In genomic region chr10:35335718-35336083, GRCh38 we compare ENCODE assay signal across 8 cellular contexts. TPM values are rescaled to one million over a fixed set of nuclear protein-coding genes. Genes with fewer than 3 reads are reported as not detected.
DNase-seq lines count a peak whose midpoint lies in the region; ATAC-seq and TF ChIP-seq lines count a peak whose summit lies in the region.

No MANE protein-coding gene starts in this region.

- H3K36me3 ChIP-seq in esophagus squamous epithelium, result no peaks in the 10 kb centered on the region

- intact Hi-C loops in esophagus squamous epithelium (cut with DNase I), result no loop called here

- no peak for TF ChIP-seq CTCF in esophagus squamous epithelium (IDR thresholded peaks at IDR 0.05)
- no peak for TF ChIP-seq CTCF in osteocyte (IDR thresholded peaks at IDR 0.05)

- peak overlapping the region; percentile 59 to 94 (median 80) for H3K4me3 ChIP-seq in esophagus squamous epithelium

- H3K4me1 ChIP-seq in esophagus squamous epithelium, result peaks cover 13 to 82% (median 38%) of the 10 kb centered on the region in 3 donors

- TF ChIP-seq POLR2A in esophagus squamous epithelium (IDR thresholded peaks at IDR 0.05), result no peak

- H3K9me3 ChIP-seq in esophagus squamous epithelium, result no peaks in the 10 kb centered on the region

- WGBS in esophagus squamous epithelium, 2 donors, result 7 to 10% methylated on average over 16 to 19 of the region's 20 CpGs

- peak; percentile 11 for ATAC-seq in HG03280 (IDR thresholded peaks at IDR 0.05; ENCODE audit: unreplicated experiment)
- no peak for ATAC-seq in GM19467 (IDR thresholded peaks at IDR 0.05; ENCODE audit: unreplicated experiment)

- DNase-seq in DMS53 (lab: John Stamatoyannopoulos, UW), result peak; percentile 64
- DNase-seq in DMS53 treated with DMSO at 0.1 percent for 48 hours (lab: John Stamatoyannopoulos, UW; ENCODE audit: unreplicated experiment), result no peak
- DNase-seq in activated CD4-positive, alpha-beta T cell treated with anti-CD3 and anti-CD28 coated beads, Interleukin-2, amount 50 U/mL, for 1 hour, result peak; percentile 21
- DNase-seq in esophagus squamous epithelium (lab: John Stamatoyannopoulos, UW), result no peak
- DNase-seq in osteocyte (ENCODE audit: extremely low spot score, unreplicated experiment), result no peak
- DNase-seq in NCI-H2171 treated with DMSO at 0.1 percent for 48 hours (lab: John Stamatoyannopoulos, UW), result no peak

- H3K4me3 Mint-ChIP-seq in osteocyte (ENCODE audit: unreplicated experiment), result peak overlapping the region; percentile 89

- H3K27ac ChIP-seq in esophagus squamous epithelium, result peak overlapping the region; percentile 77 to 94 (median 89)

- peaks cover 53% of the 10 kb centered on the region for H3K4me1 Mint-ChIP-seq in osteocyte (ENCODE audit: unreplicated experiment)

- peak overlapping the region; percentile 83 for H3K27ac Mint-ChIP-seq in osteocyte (ENCODE audit: unreplicated experiment)

- no peaks in the 10 kb centered on the region for H3K9me3 Mint-ChIP-seq in osteocyte (ENCODE audit: unreplicated experiment)

- H3K27me3 ChIP-seq in esophagus squamous epithelium, result no peaks in the 10 kb centered on the region

- H3K36me3 Mint-ChIP-seq in osteocyte (ENCODE audit: unreplicated experiment), result peaks cover 8% of the 10 kb centered on the region

- no peaks in the 10 kb centered on the region for H3K27me3 Mint-ChIP-seq in osteocyte (ENCODE audit: unreplicated experiment)

RNA-seq across cellular contexts. Expression of gene CCNY, which starts 0.6 kb away (rescaled TPM):
- total RNA-seq in esophagus squamous epithelium (10 to 100 TPM; 24.1 to 41.5 (median 30.4) TPM), osteocyte (72.0 and 76.4 TPM in 2 replicates)

Comparison
In these comparisons a context has a peak if more than half of its experiments do, and no peak if none do; other contexts are left out.
1. DNase-seq: peak in DMS53 (single experiment) and activated CD4-positive, alpha-beta T cell treated with anti-CD3 and anti-CD28 coated beads, Interleukin-2, amount 50 U/mL, for 1 hour (single experiment); none in DMS53 treated with DMSO at 0.1 percent for 48 hours (single experiment), esophagus squamous epithelium (single experiment), osteocyte (single experiment) and NCI-H2171 treated with DMSO at 0.1 percent for 48 hours (single experiment).